In genomic region chr3:125356140-125357026, GRCh38 we compare ENCODE assay signal across 8 cellular contexts. TPM values are rescaled to one million over a fixed set of nuclear protein-coding genes. Genes with fewer than 3 reads are reported as not detected.
A peak's percentile ranks its signal among the peaks of the same experiment; 100 is the strongest.
DNase-seq lines count a peak whose midpoint lies in the region; ATAC-seq and TF ChIP-seq lines count a peak whose summit lies in the region.

No MANE protein-coding gene starts in this region.

- H3K4me1 Mint-ChIP-seq in osteocyte (ENCODE audit: unreplicated experiment) = peaks cover 37% of the 10 kb centered on the region

- ATAC-seq in GM21717 (IDR thresholded peaks at IDR 0.05; ENCODE audit: unreplicated experiment) = no peak

- H3K27ac Mint-ChIP-seq in osteocyte (ENCODE audit: unreplicated experiment) = peak overlapping the region; percentile 29

- no peaks in the 10 kb centered on the region for H3K9me3 Mint-ChIP-seq in osteocyte (ENCODE audit: unreplicated experiment)

- no peaks in the 10 kb centered on the region for H3K27me3 Mint-ChIP-seq in osteocyte (ENCODE audit: unreplicated experiment)

- peaks cover 3% of the 10 kb centered on the region for H3K36me3 Mint-ChIP-seq in osteocyte (ENCODE audit: unreplicated experiment)

- in situ Hi-C loops in KBM-7 (cut with MboI; ENCODE audit: low pct_unique_long_range_greater_than_20kb, low sequenced_read_pairs) = no loop called here

- H3K4me3 Mint-ChIP-seq in osteocyte (ENCODE audit: unreplicated experiment) = no peak overlapping the region

- no peaks in the 10 kb centered on the region for H3K4me1 ChIP-seq in endocrine pancreas (ENCODE audit: control insufficient read depth, insufficient read depth, low read length)

- no peaks in the 10 kb centered on the region for H3K9me3 ChIP-seq in endocrine pancreas (ENCODE audit: control insufficient read depth, low read length)

- DNase-seq in GM12864 (ENCODE audit: low read depth) (no peak), KBM-7 (peak; percentile 13), osteocyte (ENCODE audit: extremely low spot score, unreplicated experiment) (no peak), NCI-H510A (lab: John Stamatoyannopoulos, UW) (no peak), NCI-H2171 treated with DMSO at 0.1 percent for 48 hours (lab: John Stamatoyannopoulos, UW) (no peak), NCI-H1436 treated with DMSO at 0.1 percent for 48 hours (lab: John Stamatoyannopoulos, UW) (no peak)

- TF ChIP-seq CTCF in GM12864 (IDR thresholded peaks at IDR 0.05; ENCODE audit: low read depth, low read length, missing control alignments) (no peak), osteocyte (IDR thresholded peaks at IDR 0.05) (no peak)

- no peaks in the 10 kb centered on the region for H3K27me3 ChIP-seq in endocrine pancreas (ENCODE audit: control insufficient read depth, insufficient read depth, low read length)

- peak overlapping the region; percentile 89 for H3K9ac ChIP-seq in endocrine pancreas (ENCODE audit: control insufficient read depth, insufficient read depth, low read length)

- H3K4me3 ChIP-seq in GM12864 (ENCODE audit: low read depth, low read length) (peak overlapping the region; percentile 56), endocrine pancreas (ENCODE audit: control insufficient read depth, insufficient read depth, low read length) (peak overlapping the region; percentile 96)

- H3K36me3 ChIP-seq in endocrine pancreas (ENCODE audit: control insufficient read depth, insufficient read depth, low read length) = no peaks in the 10 kb centered on the region

RNA-seq across cellular contexts. Expression of gene ZNF148, which starts 18.7 kb away (rescaled TPM):
- total RNA-seq in osteocyte = 46.2 and 46.3 TPM in 2 replicates
